Comparison of ENCODE assay signal across 2 cellular contexts in the genomic region with DNA sequence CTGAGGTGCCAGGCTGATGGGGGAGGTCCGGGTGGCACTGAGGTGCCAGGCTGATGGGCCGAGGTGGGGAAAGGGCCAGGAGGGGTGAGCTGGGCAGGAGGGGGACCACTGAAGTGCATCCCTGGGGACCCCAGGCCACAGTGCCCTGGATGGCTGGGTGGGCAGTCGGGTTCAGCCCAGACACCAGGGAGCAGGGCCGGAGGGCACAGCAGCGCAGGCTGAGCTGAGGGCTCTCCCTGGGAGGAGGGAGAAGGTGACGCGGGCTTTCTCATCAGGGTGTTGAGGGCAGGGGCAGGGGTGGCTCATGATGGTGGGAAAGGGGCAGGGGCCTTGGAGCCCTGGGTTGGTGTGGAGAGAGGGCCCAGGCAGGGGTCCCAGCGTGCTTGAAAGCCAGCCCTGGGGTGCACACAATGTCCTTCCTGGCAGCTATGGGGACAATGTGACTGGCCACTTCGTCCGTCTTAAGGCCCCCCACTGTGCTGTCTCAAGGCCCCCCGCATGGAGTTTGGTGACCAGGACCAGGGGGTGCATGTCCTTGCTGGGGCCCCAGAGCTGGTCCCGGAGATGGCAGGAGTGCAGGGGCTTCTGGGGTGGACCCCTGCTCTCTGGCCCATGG.
TF ChIP-seq lines count a peak whose summit lies in the region.

No MANE protein-coding gene starts in this region.

TF ChIP-seq in K562, 482 proteins besides CTCF, POLR2A, EP300 and RAD21 (continues in another document):
- TF ChIP-seq ZNF444 (CRISPR knock-in tag; IDR thresholded peaks at IDR 0.05) (no peak), RBM17 (IDR thresholded peaks at IDR 0.05; ENCODE audit: borderline replicate concordance, low read depth, low read length) (no peak), ZFX (CRISPR knock-in tag; IDR thresholded peaks at IDR 0.05) (peak; percentile 30; the same call in 1 of the 2 replicates), BRD4 (IDR thresholded peaks at IDR 0.05) (no peak), ZBTB7A (IDR thresholded peaks at IDR 0.05; ENCODE audit: borderline replicate concordance, control insufficient read depth, low read depth, low read length) (0 out of 2 replicates have a peak, but pooled peaks have one; percentile 39), RBBP5 (IDR thresholded peaks at IDR 0.05; ENCODE audit: borderline replicate concordance, insufficient read depth, low read length, poor library complexity, severe bottlenecking) (no peak), PHF21A (IDR thresholded peaks at IDR 0.05; ENCODE audit: borderline replicate concordance, low read depth) (0 out of 2 replicates have a peak, but pooled peaks have one; percentile 61), SMARCA5 (IDR thresholded peaks at IDR 0.05) (0 out of 2 replicates have a peak, but pooled peaks have one; percentile 35), ZSCAN29 (IDR thresholded peaks at IDR 0.05) (peak; percentile 58; the same call in 1 of the 2 replicates), TEAD1 (CRISPR knock-in tag; IDR thresholded peaks at IDR 0.05) (no peak), PTBP1 (IDR thresholded peaks at IDR 0.05; ENCODE audit: low read depth, low read length) (peak; percentile 100), SRSF1 (IDR thresholded peaks at IDR 0.05; ENCODE audit: low read depth, low read length) (no peak), MCM7 (IDR thresholded peaks at IDR 0.05) (no peak), MIER1 (IDR thresholded peaks at IDR 0.05; ENCODE audit: low read depth) (peak; percentile 100), CEBPG (CRISPR knock-in tag; IDR thresholded peaks at IDR 0.05) (no peak), CEBPG (tag; conservative IDR thresholded peaks at IDR 0.05 in 1 of 2, IDR thresholded peaks at IDR 0.05 in 1 of 2) (no peak), PCBP1 (IDR thresholded peaks at IDR 0.05; ENCODE audit: low read depth, low read length, poor library complexity, severe bottlenecking) (peak; percentile 28)
- TF ChIP-seq, protein P1, sequence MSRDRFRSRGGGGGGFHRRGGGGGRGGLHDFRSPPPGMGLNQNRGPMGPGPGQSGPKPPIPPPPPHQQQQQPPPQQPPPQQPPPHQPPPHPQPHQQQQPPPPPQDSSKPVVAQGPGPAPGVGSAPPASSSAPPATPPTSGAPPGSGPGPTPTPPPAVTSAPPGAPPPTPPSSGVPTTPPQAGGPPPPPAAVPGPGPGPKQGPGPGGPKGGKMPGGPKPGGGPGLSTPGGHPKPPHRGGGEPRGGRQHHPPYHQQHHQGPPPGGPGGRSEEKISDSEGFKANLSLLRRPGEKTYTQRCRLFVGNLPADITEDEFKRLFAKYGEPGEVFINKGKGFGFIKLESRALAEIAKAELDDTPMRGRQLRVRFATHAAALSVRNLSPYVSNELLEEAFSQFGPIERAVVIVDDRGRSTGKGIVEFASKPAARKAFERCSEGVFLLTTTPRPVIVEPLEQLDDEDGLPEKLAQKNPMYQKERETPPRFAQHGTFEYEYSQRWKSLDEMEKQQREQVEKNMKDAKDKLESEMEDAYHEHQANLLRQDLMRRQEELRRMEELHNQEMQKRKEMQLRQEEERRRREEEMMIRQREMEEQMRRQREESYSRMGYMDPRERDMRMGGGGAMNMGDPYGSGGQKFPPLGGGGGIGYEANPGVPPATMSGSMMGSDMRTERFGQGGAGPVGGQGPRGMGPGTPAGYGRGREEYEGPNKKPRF (IDR thresholded peaks at IDR 0.05; ENCODE audit: low read depth, low read length), result no peak
- TF ChIP-seq, protein P2, sequence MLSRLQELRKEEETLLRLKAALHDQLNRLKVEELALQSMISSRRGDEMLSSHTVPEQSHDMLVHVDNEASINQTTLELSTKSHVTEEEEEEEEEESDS (CRISPR knock-in tag; IDR thresholded peaks at IDR 0.05), result no peak
- TF ChIP-seq, protein P3, sequence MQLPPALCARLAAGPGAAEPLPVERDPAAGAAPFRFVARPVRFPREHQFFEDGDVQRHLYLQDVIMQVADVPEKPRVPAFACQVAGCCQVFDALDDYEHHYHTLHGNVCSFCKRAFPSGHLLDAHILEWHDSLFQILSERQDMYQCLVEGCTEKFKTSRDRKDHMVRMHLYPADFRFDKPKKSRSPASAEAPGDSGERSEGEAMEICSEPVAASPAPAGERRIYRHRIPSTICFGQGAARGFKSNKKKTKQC (CRISPR knock-in tag; IDR thresholded peaks at IDR 0.05), result no peak
- TF ChIP-seq, protein P4, sequence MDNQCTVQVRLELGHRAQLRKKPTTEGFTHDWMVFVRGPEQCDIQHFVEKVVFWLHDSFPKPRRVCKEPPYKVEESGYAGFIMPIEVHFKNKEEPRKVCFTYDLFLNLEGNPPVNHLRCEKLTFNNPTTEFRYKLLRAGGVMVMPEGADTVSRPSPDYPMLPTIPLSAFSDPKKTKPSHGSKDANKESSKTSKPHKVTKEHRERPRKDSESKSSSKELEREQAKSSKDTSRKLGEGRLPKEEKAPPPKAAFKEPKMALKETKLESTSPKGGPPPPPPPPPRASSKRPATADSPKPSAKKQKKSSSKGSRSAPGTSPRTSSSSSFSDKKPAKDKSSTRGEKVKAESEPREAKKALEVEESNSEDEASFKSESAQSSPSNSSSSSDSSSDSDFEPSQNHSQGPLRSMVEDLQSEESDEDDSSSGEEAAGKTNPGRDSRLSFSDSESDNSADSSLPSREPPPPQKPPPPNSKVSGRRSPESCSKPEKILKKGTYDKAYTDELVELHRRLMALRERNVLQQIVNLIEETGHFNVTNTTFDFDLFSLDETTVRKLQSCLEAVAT (IDR thresholded peaks at IDR 0.05), result peak in 1 of 2 experiments; percentile 86; a peak in 2 of 4 replicates
- TF ChIP-seq, protein P5, sequence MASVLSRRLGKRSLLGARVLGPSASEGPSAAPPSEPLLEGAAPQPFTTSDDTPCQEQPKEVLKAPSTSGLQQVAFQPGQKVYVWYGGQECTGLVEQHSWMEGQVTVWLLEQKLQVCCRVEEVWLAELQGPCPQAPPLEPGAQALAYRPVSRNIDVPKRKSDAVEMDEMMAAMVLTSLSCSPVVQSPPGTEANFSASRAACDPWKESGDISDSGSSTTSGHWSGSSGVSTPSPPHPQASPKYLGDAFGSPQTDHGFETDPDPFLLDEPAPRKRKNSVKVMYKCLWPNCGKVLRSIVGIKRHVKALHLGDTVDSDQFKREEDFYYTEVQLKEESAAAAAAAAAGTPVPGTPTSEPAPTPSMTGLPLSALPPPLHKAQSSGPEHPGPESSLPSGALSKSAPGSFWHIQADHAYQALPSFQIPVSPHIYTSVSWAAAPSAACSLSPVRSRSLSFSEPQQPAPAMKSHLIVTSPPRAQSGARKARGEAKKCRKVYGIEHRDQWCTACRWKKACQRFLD (CRISPR knock-in tag; IDR thresholded peaks at IDR 0.05), result 0 out of 2 replicates have a peak, but pooled peaks have one; percentile 23
- TF ChIP-seq, protein P6, sequence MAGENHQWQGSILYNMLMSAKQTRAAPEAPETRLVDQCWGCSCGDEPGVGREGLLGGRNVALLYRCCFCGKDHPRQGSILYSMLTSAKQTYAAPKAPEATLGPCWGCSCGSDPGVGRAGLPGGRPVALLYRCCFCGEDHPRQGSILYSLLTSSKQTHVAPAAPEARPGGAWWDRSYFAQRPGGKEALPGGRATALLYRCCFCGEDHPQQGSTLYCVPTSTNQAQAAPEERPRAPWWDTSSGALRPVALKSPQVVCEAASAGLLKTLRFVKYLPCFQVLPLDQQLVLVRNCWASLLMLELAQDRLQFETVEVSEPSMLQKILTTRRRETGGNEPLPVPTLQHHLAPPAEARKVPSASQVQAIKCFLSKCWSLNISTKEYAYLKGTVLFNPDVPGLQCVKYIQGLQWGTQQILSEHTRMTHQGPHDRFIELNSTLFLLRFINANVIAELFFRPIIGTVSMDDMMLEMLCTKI (IDR thresholded peaks at IDR 0.05; ENCODE audit: partially characterized antibody), result no peak

TF ChIP-seq in GM23338, 12 proteins besides CTCF, POLR2A, EP300 and RAD21:
- TF ChIP-seq ZNF114 (CRISPR knock-in tag; IDR thresholded peaks at IDR 0.05), result no peak
- TF ChIP-seq JUNB (IDR thresholded peaks at IDR 0.05; ENCODE audit: unreplicated experiment), result no peak
